In genomic region chr22:47435204-47435487, GRCh38 we compare ENCODE assay signal across 19 cellular contexts.
A peak's percentile ranks its signal among the peaks of the same experiment; 100 is the strongest.
DNase-seq lines count a peak whose midpoint lies in the region; ATAC-seq and TF ChIP-seq lines count a peak whose summit lies in the region.
"Had no signal": no experiment of that assay in that cellular context is flagged by ENCODE, and none has a peak within 500 bp of the region (broad histone marks: within the 10 kb centered on the region; RNA-seq: fewer than 3 reads in every experiment).

No MANE protein-coding gene starts in this region.

- TF ChIP-seq CTCF in osteocyte (IDR thresholded peaks at IDR 0.05), result no peak

- no peaks in the 10 kb centered on the region for H3K27me3 ChIP-seq in SJCRH30
- H3K27me3 ChIP-seq: BLaER1 had no signal

- H3K36me3 ChIP-seq in SJCRH30, result no peaks in the 10 kb centered on the region
- H3K36me3 ChIP-seq: BLaER1 had no signal

- DNase-seq in NCI-H2171 treated with DMSO at 0.1 percent for 48 hours (lab: John Stamatoyannopoulos, UW) (peak; percentile 35), NCI-H2171 (lab: John Stamatoyannopoulos, UW) (no peak), iPS-NIHi7 (ENCODE audit: extremely low spot score) (peak; percentile 5), osteocyte (ENCODE audit: extremely low spot score, unreplicated experiment) (peak; percentile 49), SJCRH30 (no peak), SKM-1 (lab: John Stamatoyannopoulos, UW; ENCODE audit: unreplicated experiment) (no peak)
- DNase-seq in stimulated activated effector memory CD8-positive, alpha-beta T cell treated with anti-CD3 and anti-CD28 coated beads, Interleukin-12 subunit alpha, Interleukin-12 subunit beta, amount 100 ng/mL, for 72 hours (ENCODE audit: low spot score in 2 of 2), result no peak
- DNase-seq: 8988T; CD4-positive, alpha-beta memory T cell; DMS153; DND-41; EL; GOT3; H7; HFFc6 had no signal

- no peak for ATAC-seq in stimulated activated effector memory CD8-positive, alpha-beta T cell treated with anti-CD3 and anti-CD28 coated beads, Interleukin-12 subunit alpha, Interleukin-12 subunit beta, amount 100 ng/mL, for 72 hours
- ATAC-seq: GM12878, HCT116 had no signal

- no peak overlapping the region for H3K4me3 Mint-ChIP-seq in osteocyte (ENCODE audit: unreplicated experiment)
- no peak overlapping the region for H3K4me3 Mint-ChIP-seq in stimulated activated effector memory CD8-positive, alpha-beta T cell treated with anti-CD3 and anti-CD28 coated beads, Interleukin-12 subunit alpha, Interleukin-12 subunit beta, amount 100 ng/mL, for 72 hours
- H3K4me3 Mint-ChIP-seq: CD14-positive monocyte; CD4-positive, alpha-beta memory T cell; HFFc6 had no signal

- no peak overlapping the region for H3K4me3 ChIP-seq in SJCRH30
- H3K4me3 ChIP-seq: BLaER1, GM12878 had no signal

- no peaks in the 10 kb centered on the region for H3K36me3 Mint-ChIP-seq in osteocyte (ENCODE audit: unreplicated experiment)
- H3K36me3 Mint-ChIP-seq in stimulated activated effector memory CD8-positive, alpha-beta T cell treated with anti-CD3 and anti-CD28 coated beads, Interleukin-12 subunit alpha, Interleukin-12 subunit beta, amount 100 ng/mL, for 72 hours, result no peaks in the 10 kb centered on the region
- H3K36me3 Mint-ChIP-seq: CD14-positive monocyte had no signal

- H3K4me1 ChIP-seq in SJCRH30, result no peaks in the 10 kb centered on the region
- H3K4me1 ChIP-seq: BLaER1 had no signal

- H3K27me3 Mint-ChIP-seq in osteocyte (ENCODE audit: unreplicated experiment), result no peaks in the 10 kb centered on the region
- H3K27me3 Mint-ChIP-seq: CD4-positive, alpha-beta memory T cell had no signal

- H3K4me1 Mint-ChIP-seq in osteocyte (ENCODE audit: unreplicated experiment), result no peaks in the 10 kb centered on the region
- H3K4me1 Mint-ChIP-seq in stimulated activated effector memory CD8-positive, alpha-beta T cell treated with anti-CD3 and anti-CD28 coated beads, Interleukin-12 subunit alpha, Interleukin-12 subunit beta, amount 100 ng/mL, for 72 hours, result no peaks in the 10 kb centered on the region
- H3K4me1 Mint-ChIP-seq: CD14-positive monocyte; CD4-positive, alpha-beta memory T cell had no signal

- H3K27ac ChIP-seq in SJCRH30, result no peak overlapping the region
- H3K27ac ChIP-seq: BLaER1 had no signal

- peaks cover 36% of the 10 kb centered on the region for H3K9me3 Mint-ChIP-seq in osteocyte (ENCODE audit: unreplicated experiment)
- no peaks in the 10 kb centered on the region for H3K9me3 Mint-ChIP-seq in stimulated activated effector memory CD8-positive, alpha-beta T cell treated with anti-CD3 and anti-CD28 coated beads, Interleukin-12 subunit alpha, Interleukin-12 subunit beta, amount 100 ng/mL, for 72 hours

- H3K27ac Mint-ChIP-seq in osteocyte (ENCODE audit: unreplicated experiment), result no peak overlapping the region
- no peak overlapping the region for H3K27ac Mint-ChIP-seq in stimulated activated effector memory CD8-positive, alpha-beta T cell treated with anti-CD3 and anti-CD28 coated beads, Interleukin-12 subunit alpha, Interleukin-12 subunit beta, amount 100 ng/mL, for 72 hours
- H3K27ac Mint-ChIP-seq: CD14-positive monocyte, HFFc6 had no signal

- no peaks in the 10 kb centered on the region for H3K9me3 ChIP-seq in SJCRH30 (replicated peaks)

Comparison
In these comparisons a context has a peak if more than half of its experiments do, and no peak if none do; other contexts are left out.
1. DNase-seq: peak in NCI-H2171 treated with DMSO at 0.1 percent for 48 hours (single experiment), iPS-NIHi7 (single experiment) and osteocyte (single experiment); none in NCI-H2171 (single experiment), stimulated activated effector memory CD8-positive, alpha-beta T cell treated with anti-CD3 and anti-CD28 coated beads, Interleukin-12 subunit alpha, Interleukin-12 subunit beta, amount 100 ng/mL, for 72 hours (0 of 2), SJCRH30 (0 of 2) and SKM-1 (single experiment).